ENCODE assay signal across 19 cellular contexts in genomic region chr10:119479532-119479931, GRCh38.
A peak's percentile ranks its signal among the peaks of the same experiment; 100 is the strongest.
DNase-seq lines count a peak whose midpoint lies in the region; ATAC-seq and TF ChIP-seq lines count a peak whose summit lies in the region.
"Had no signal": no experiment of that assay in that cellular context is flagged by ENCODE, and none has a peak within 500 bp of the region (broad histone marks: within the 10 kb centered on the region; RNA-seq: fewer than 3 reads in every experiment).

No MANE protein-coding gene starts in this region.

- POLR2A ChIA-PET in HCT116 (lab: Charles Lee), result no interaction called here
- POLR2A ChIA-PET in naive thymus-derived CD4-positive, alpha-beta T cell (lab: Charles Lee), result interaction anchor here (1.0 to 3.5 kb wide), 5 partner anchors 10 to 62 kb away, joined by 3 to 19 read pairs (median 4); partner anchors contain the start of gene RGS10

- H3K79me2 ChIP-seq in HCT116 (ENCODE audit: insufficient read depth, low read length) (no peaks in the 10 kb centered on the region), MM.1S (ENCODE audit: low read length) (no peaks in the 10 kb centered on the region)
- H3K79me2 ChIP-seq: parathyroid adenoma had no signal

- no peak for TF ChIP-seq RAD21 in HCT116 (IDR thresholded peaks at IDR 0.05; ENCODE audit: low read depth)

- peaks cover 28% of the 10 kb centered on the region for H3K4me1 Mint-ChIP-seq in activated T-helper 1 cell treated with anti-CD3 and anti-CD28 coated beads, Interleukin-12 subunit alpha, Interleukin-12 subunit beta, Interleukin-2, Interleukin-4 antibody, amounts not matched to agents 30 ng/mL and 10 ng/mL and 1 ng/mL, durations not matched to agents 14 hours and 24 hours and 36 hours (ENCODE audit: low read depth)
- peaks cover 22 to 40% (median 34%) of the 10 kb centered on the region in 7 donors for H3K4me1 Mint-ChIP-seq in naive thymus-derived CD4-positive, alpha-beta T cell

- TF ChIP-seq CTCF in HCT116 (IDR thresholded peaks at IDR 0.05 in 2 of 3, conservative IDR thresholded peaks at IDR 0.05 in 1 of 3; ENCODE audit: borderline replicate concordance in 1 of 3, insufficient read depth in 1 of 3, low read depth in 2 of 3, low read length in 2 of 3) (no peak), esophagus squamous epithelium (IDR thresholded peaks at IDR 0.05) (no peak), MM.1S (IDR thresholded peaks at IDR 0.05; ENCODE audit: low read length) (no peak)

- H3K36me3 ChIP-seq in BLaER1 treated with 17β-estradiol and CSF1 and Interleukin-3, amounts not matched to agents 10 nM and 100 nM, result peaks cover 0 to 5% (median 0%) of the 10 kb centered on the region in 11 experiments; a peak in 2 of 22 replicates
- H3K36me3 ChIP-seq in HCT116 (ENCODE audit: control insufficient read depth in 1 of 2, insufficient read depth in 2 of 2, low read length in 2 of 2), result no peaks in the 10 kb centered on the region
- no peaks in the 10 kb centered on the region for H3K36me3 ChIP-seq in naive thymus-derived CD4-positive, alpha-beta T cell (ENCODE audit: control insufficient read depth in 2 of 3, insufficient read depth in 3 of 3, low read length in 3 of 3)
- no peaks in the 10 kb centered on the region for H3K36me3 ChIP-seq in esophagus squamous epithelium
- H3K36me3 ChIP-seq in MM.1S (replicated peaks; ENCODE audit: insufficient read depth, low read length), result no peaks in the 10 kb centered on the region
- H3K36me3 ChIP-seq: vagina had no signal

- H4K20me1 ChIP-seq in BLaER1 treated with 17β-estradiol and CSF1 and Interleukin-3, amounts not matched to agents 10 nM and 100 nM, result no peaks in the 10 kb centered on the region
- H4K20me1 ChIP-seq in HCT116 (ENCODE audit: insufficient read depth) (no peaks in the 10 kb centered on the region), MM.1S (ENCODE audit: insufficient read depth, low read length) (no peaks in the 10 kb centered on the region)

- H3K9me2 ChIP-seq in HCT116 (ENCODE audit: insufficient read depth) (no peaks in the 10 kb centered on the region), MM.1S (replicated peaks; ENCODE audit: insufficient read depth, low read length) (no peaks in the 10 kb centered on the region)

- H3K9ac ChIP-seq in BLaER1 treated with 17β-estradiol and CSF1 and Interleukin-3, amounts not matched to agents 10 nM and 100 nM, result no peak overlapping the region
- H3K9ac ChIP-seq in HCT116 (ENCODE audit: low read length) (no peak overlapping the region), MM.1S (ENCODE audit: low read length) (no peak overlapping the region)
- H3K9ac ChIP-seq: parathyroid adenoma had no signal

- RAD21 ChIA-PET in HCT116 (lab: Charles Lee; ENCODE audit: low non-redundant PET in 1 of 2, low total read pairs in 2 of 2, uncharacterized antibody in 2 of 2, unreplicated experiment in 2 of 2), result no interaction called here

- peak; percentile 32; the same call in 1 of the 2 replicates for ATAC-seq in HCT116
- ATAC-seq in naive thymus-derived CD4-positive, alpha-beta T cell, result no peak
- no peak for ATAC-seq in HG02981 (IDR thresholded peaks at IDR 0.05; ENCODE audit: unreplicated experiment)

- H3K9me3 Mint-ChIP-seq in activated T-helper 1 cell treated with anti-CD3 and anti-CD28 coated beads, Interleukin-12 subunit alpha, Interleukin-12 subunit beta, Interleukin-2, Interleukin-4 antibody, amounts not matched to agents 30 ng/mL and 10 ng/mL and 1 ng/mL, durations not matched to agents 14 hours and 24 hours and 36 hours, result no peaks in the 10 kb centered on the region
- peaks cover 0 to 1% (median 0%) of the 10 kb centered on the region in 11 donors for H3K9me3 Mint-ChIP-seq in naive thymus-derived CD4-positive, alpha-beta T cell
- H3K9me3 Mint-ChIP-seq: activated naive CD4-positive, alpha-beta T cell treated with anti-CD3 and anti-CD28 coated beads, Interleukin-2, amount 50 U/mL, for 24 hours; stimulated activated naive CD8-positive, alpha-beta T cell treated with anti-CD3 and anti-CD28 coated beads, Interleukin-15, Interleukin-2, amounts not matched to agents 100 ng/mL and 50 ng/mL, for 24 hours had no signal

- peaks cover 0 to 28% (median 15%) of the 10 kb centered on the region in 11 experiments; a peak in 17 of 22 replicates for H3K9me3 ChIP-seq in BLaER1 treated with 17β-estradiol and CSF1 and Interleukin-3, amounts not matched to agents 10 nM and 100 nM (replicated peaks in 1 of 11)
- H3K9me3 ChIP-seq in HCT116 (ENCODE audit: control insufficient read depth in 1 of 2, insufficient read depth in 1 of 2, low read depth in 1 of 2, low read length in 2 of 2) (no peaks in the 10 kb centered on the region), esophagus squamous epithelium (no peaks in the 10 kb centered on the region), MM.1S (replicated peaks; ENCODE audit: insufficient read depth, low read length) (no peaks in the 10 kb centered on the region)
- no peaks in the 10 kb centered on the region for H3K9me3 ChIP-seq in naive thymus-derived CD4-positive, alpha-beta T cell (ENCODE audit: control insufficient read depth in 2 of 3, low read length in 3 of 3)
- H3K9me3 ChIP-seq: vagina had no signal

- 40 to 43% methylated on average over 6 to 8 of the region's 8 CpGs for WGBS in esophagus squamous epithelium, 2 donors

- H2AFZ ChIP-seq in HCT116 (ENCODE audit: low read depth, low read length, poor library complexity, severe bottlenecking) (no peak overlapping the region), MM.1S (ENCODE audit: low read length) (no peak overlapping the region)
- H2AFZ ChIP-seq: parathyroid adenoma had no signal

- intact Hi-C loops in HCT116 (cut with micrococcal nuclease), result no loop called here
- intact Hi-C loops in activated T-helper 1 cell treated with anti-CD3 and anti-CD28 coated beads, Interleukin-12 subunit alpha, Interleukin-12 subunit beta, Interleukin-2, Interleukin-4 antibody, amounts not matched to agents 30 ng/mL and 10 ng/mL and 1 ng/mL, durations not matched to agents 14 hours and 24 hours and 36 hours (cut with micrococcal nuclease), result no loop called here
- intact Hi-C loops in naive thymus-derived CD4-positive, alpha-beta T cell (cut with micrococcal nuclease), result loop anchor here (1.0 to 2.0 kb wide), 3 partner anchors 10 to 63 kb away; partner anchors contain the start of gene RGS10 (in 1 of the 2)
- intact Hi-C loops in esophagus squamous epithelium (cut with DNase I), result no loop called here

- no TSS peak for BruUV-seq in HCT116 (replicated peaks; lab: Mats Ljungman, UMichigan)

- no peaks in the 10 kb centered on the region for H3K36me3 Mint-ChIP-seq in activated T-helper 1 cell treated with anti-CD3 and anti-CD28 coated beads, Interleukin-12 subunit alpha, Interleukin-12 subunit beta, Interleukin-2, Interleukin-4 antibody, amounts not matched to agents 30 ng/mL and 10 ng/mL and 1 ng/mL, durations not matched to agents 14 hours and 24 hours and 36 hours (ENCODE audit: low read depth)
- peaks cover 0 to 4% (median 0%) of the 10 kb centered on the region in 5 donors for H3K36me3 Mint-ChIP-seq in naive thymus-derived CD4-positive, alpha-beta T cell
- H3K36me3 Mint-ChIP-seq: activated naive CD4-positive, alpha-beta T cell treated with anti-CD3 and anti-CD28 coated beads, Interleukin-2, amount 50 U/mL, for 24 hours had no signal

- H3K27me3 ChIP-seq in BLaER1 treated with 17β-estradiol and CSF1 and Interleukin-3, amounts not matched to agents 10 nM and 100 nM, result no peaks in the 10 kb centered on the region
- peaks cover 23% of the 10 kb centered on the region; the same call in 1 of the 2 replicates for H3K27me3 ChIP-seq in HCT116 (ENCODE audit: insufficient read depth, low read length)
- H3K27me3 ChIP-seq in naive thymus-derived CD4-positive, alpha-beta T cell (ENCODE audit: control insufficient read depth in 2 of 2, insufficient read depth in 2 of 2, low read length in 2 of 2), result no peaks in the 10 kb centered on the region
- H3K27me3 ChIP-seq in esophagus squamous epithelium, result peaks cover 0 to 5% (median 0%) of the 10 kb centered on the region in 4 donors
- no peaks in the 10 kb centered on the region for H3K27me3 ChIP-seq in MM.1S (replicated peaks; ENCODE audit: insufficient read depth, low read length)
- H3K27me3 ChIP-seq: vagina had no signal

- no peak overlapping the region for H3K4me3 Mint-ChIP-seq in activated T-helper 1 cell treated with anti-CD3 and anti-CD28 coated beads, Interleukin-12 subunit alpha, Interleukin-12 subunit beta, Interleukin-2, Interleukin-4 antibody, amounts not matched to agents 30 ng/mL and 10 ng/mL and 1 ng/mL, durations not matched to agents 14 hours and 24 hours and 36 hours
- peak overlapping the region in 5 of 10 donors; percentile 51 to 74 (median 70) for H3K4me3 Mint-ChIP-seq in naive thymus-derived CD4-positive, alpha-beta T cell

- peak overlapping the region in 3 of 11 experiments; percentile 40 to 57 (median 50); a peak in 3 of 22 replicates for H3K27ac ChIP-seq in BLaER1 treated with 17β-estradiol and CSF1 and Interleukin-3, amounts not matched to agents 10 nM and 100 nM
- H3K27ac ChIP-seq in HCT116 (ENCODE audit: low read depth, low read length), result no peak overlapping the region
- H3K27ac ChIP-seq in naive thymus-derived CD4-positive, alpha-beta T cell (ENCODE audit: low read depth, low read length), result no peak overlapping the region
- H3K27ac ChIP-seq in esophagus squamous epithelium, result no peak overlapping the region
- no peak overlapping the region for H3K27ac ChIP-seq in MM.1S (ENCODE audit: low read length)
- H3K27ac ChIP-seq: parathyroid adenoma, vagina had no signal

- TF ChIP-seq POLR2A in HCT116 (IDR thresholded peaks at IDR 0.05; ENCODE audit: borderline replicate concordance, extremely low read depth, insufficient read depth, insufficient read length) (no peak), esophagus squamous epithelium (IDR thresholded peaks at IDR 0.05) (no peak)

- H3F3A ChIP-seq in MM.1S (ENCODE audit: insufficient read depth, low read length), result peaks cover 11% of the 10 kb centered on the region; the same call in 1 of the 2 replicates

- peaks cover 25 to 49% (median 30%) of the 10 kb centered on the region in 10 experiments for H3K4me1 ChIP-seq in BLaER1 treated with 17β-estradiol and CSF1 and Interleukin-3, amounts not matched to agents 10 nM and 100 nM
- H3K4me1 ChIP-seq in HCT116 (ENCODE audit: control insufficient read depth in 1 of 2, insufficient read depth in 2 of 2, low read length in 2 of 2) (peaks cover 0 to 2% of the 10 kb centered on the region in 2 experiments; a peak in 2 of 4 replicates), esophagus squamous epithelium (peaks cover 0 to 12% (median 5%) of the 10 kb centered on the region in 3 donors), MM.1S (ENCODE audit: low read length) (peaks cover 22% of the 10 kb centered on the region)
- peaks cover 20 to 26% of the 10 kb centered on the region in 2 donors for H3K4me1 ChIP-seq in naive thymus-derived CD4-positive, alpha-beta T cell (ENCODE audit: control insufficient read depth in 2 of 2, insufficient read depth in 2 of 2, low read length in 2 of 2)
- H3K4me1 ChIP-seq: parathyroid adenoma had no signal

- peak overlapping the region; percentile 88 for H3K27ac Mint-ChIP-seq in activated T-helper 1 cell treated with anti-CD3 and anti-CD28 coated beads, Interleukin-12 subunit alpha, Interleukin-12 subunit beta, Interleukin-2, Interleukin-4 antibody, amounts not matched to agents 30 ng/mL and 10 ng/mL and 1 ng/mL, durations not matched to agents 14 hours and 24 hours and 36 hours
- peak overlapping the region in 5 of 9 donors; percentile 23 to 78 (median 59) for H3K27ac Mint-ChIP-seq in naive thymus-derived CD4-positive, alpha-beta T cell

- H3K4me3 ChIP-seq in BLaER1 treated with 17β-estradiol and CSF1 and Interleukin-3, amounts not matched to agents 10 nM and 100 nM, result no peak overlapping the region
- H3K4me3 ChIP-seq in HCT116 (replicated peaks in 1 of 2; ENCODE audit: low read depth in 1 of 2, low read length in 2 of 2) (no peak overlapping the region), esophagus squamous epithelium (no peak overlapping the region), MM.1S (ENCODE audit: low read length) (no peak overlapping the region)
- no peak overlapping the region for H3K4me3 ChIP-seq in naive thymus-derived CD4-positive, alpha-beta T cell (ENCODE audit: low read length)
- H3K4me3 ChIP-seq: vagina had no signal

- CTCF ChIA-PET in HCT116 (lab: Charles Lee), result interaction anchor here (1.5 to 2.5 kb wide), 2 partner anchors 10 kb away, joined by 5 to 12 read pairs; no protein-coding TSS in a partner anchor
- CTCF ChIA-PET in naive thymus-derived CD4-positive, alpha-beta T cell (lab: Charles Lee), result interaction anchor here (1.2 to 1.6 kb wide), 3 partner anchors 10 to 290 kb away, joined by 3 to 7 read pairs (median 4); no protein-coding TSS in a partner anchor

- H3K4me2 ChIP-seq in BLaER1 treated with 17β-estradiol and CSF1 and Interleukin-3, amounts not matched to agents 10 nM and 100 nM, result peak overlapping the region; percentile 5 to 93 (median 80); a peak in 16 of 22 replicates
- H3K4me2 ChIP-seq in HCT116 (ENCODE audit: low read length) (no peak overlapping the region), MM.1S (ENCODE audit: low read depth, low read length) (no peak overlapping the region; the same call in 1 of the 2 replicates)

- peaks cover 1% of the 10 kb centered on the region for H3K27me3 Mint-ChIP-seq in activated T-helper 1 cell treated with anti-CD3 and anti-CD28 coated beads, Interleukin-12 subunit alpha, Interleukin-12 subunit beta, Interleukin-2, Interleukin-4 antibody, amounts not matched to agents 30 ng/mL and 10 ng/mL and 1 ng/mL, durations not matched to agents 14 hours and 24 hours and 36 hours (ENCODE audit: insufficient read depth)
- peaks cover 0 to 6% (median 0%) of the 10 kb centered on the region in 5 donors for H3K27me3 Mint-ChIP-seq in naive thymus-derived CD4-positive, alpha-beta T cell
- H3K27me3 Mint-ChIP-seq: activated naive CD4-positive, alpha-beta T cell treated with anti-CD3 and anti-CD28 coated beads, Interleukin-2, amount 50 U/mL, for 24 hours; stimulated activated naive CD8-positive, alpha-beta T cell treated with anti-CD3 and anti-CD28 coated beads, Interleukin-15, Interleukin-2, amounts not matched to agents 100 ng/mL and 50 ng/mL, for 24 hours had no signal

- DNase-seq in HCT116 (ENCODE audit: low read depth, low spot score) (no peak), esophagus squamous epithelium (lab: John Stamatoyannopoulos, UW) (no peak), MM.1S (no peak), DMS 273 (lab: John Stamatoyannopoulos, UW; ENCODE audit: unreplicated experiment) (no peak)
- no peak for DNase-seq in activated T-helper 1 cell treated with anti-CD3 and anti-CD28 coated beads, Interleukin-12 subunit alpha, Interleukin-12 subunit beta, Interleukin-2, Interleukin-4 antibody, amounts not matched to agents 30 ng/mL and 10 ng/mL and 1 ng/mL, durations not matched to agents 14 hours and 24 hours and 36 hours (ENCODE audit: low spot score)
- DNase-seq in naive thymus-derived CD4-positive, alpha-beta T cell, result no peak
- DNase-seq: activated CD4-positive, alpha-beta T cell treated with anti-CD3 and anti-CD28 coated beads for 4 hours; activated CD8-positive, alpha-beta memory T cell treated with anti-CD3 and anti-CD28 coated beads, Interleukin-2, amount 50 U/mL, for 4 hours; DMS153; left ventricle myocardium superior; MV-4-11; NK-92 treated with Interleukin-12 subunit alpha and Interleukin-12 subunit beta, amount 100 ng/mL, for 24 hours; small intestine had no signal

Comparison
In these comparisons a context has a peak if more than half of its experiments do, and no peak if none do; other contexts are left out.
1. H3K4me2 ChIP-seq: peak in BLaER1 treated with 17β-estradiol and CSF1 and Interleukin-3, amounts not matched to agents 10 nM and 100 nM (11 of 11); none in HCT116 (single experiment) and MM.1S (single experiment).
2. intact Hi-C loops: an anchor here in naive thymus-derived CD4-positive, alpha-beta T cell (1.0 to 2.0 kb wide); none called in HCT116, activated T-helper 1 cell treated with anti-CD3 and anti-CD28 coated beads, Interleukin-12 subunit alpha, Interleukin-12 subunit beta, Interleukin-2, Interleukin-4 antibody, amounts not matched to agents 30 ng/mL and 10 ng/mL and 1 ng/mL, durations not matched to agents 14 hours and 24 hours and 36 hours and esophagus squamous epithelium.